In genomic region chr9:128653941-128654340, GRCh38 we compare ENCODE assay signal across 19 cellular contexts. TPM values are rescaled to one million over a fixed set of nuclear protein-coding genes. Genes with fewer than 3 reads are reported as not detected.
DNase-seq lines count a peak whose midpoint lies in the region; ATAC-seq and TF ChIP-seq lines count a peak whose summit lies in the region.
"Had no signal": no experiment of that assay in that cellular context is flagged by ENCODE, and none has a peak within 500 bp of the region (broad histone marks: within the 10 kb centered on the region; RNA-seq: fewer than 3 reads in every experiment).

No MANE protein-coding gene starts in this region.

- H3K4me3 Mint-ChIP-seq in CD4-positive, alpha-beta T cell, result peak overlapping the region; percentile 78
- H3K4me3 Mint-ChIP-seq in IgD-negative memory B cell (peak overlapping the region in 2 of 4 donors; percentile 34 to 98), progenitor cell of endocrine pancreas (ENCODE audit: low read depth) (peak overlapping the region; percentile 60)
- H3K4me3 Mint-ChIP-seq: CD14-positive monocyte had no signal

- ATAC-seq in CD4-positive, alpha-beta T cell (ENCODE audit: poor library complexity), result no peak
- ATAC-seq in foreskin keratinocyte, result no peak
- ATAC-seq: GM12878, HepG2 had no signal

- DNase-seq in CD4-positive, alpha-beta T cell, result no peak
- DNase-seq in amniotic epithelial cell (ENCODE audit: low read depth), result peak; percentile 91
- DNase-seq in progenitor cell of endocrine pancreas (ENCODE audit: low spot score, unreplicated experiment), result no peak
- no peak for DNase-seq in pons (ENCODE audit: low spot score)
- no peak for DNase-seq in foreskin keratinocyte
- no peak for DNase-seq in NK-92 treated with Interleukin-12 subunit alpha and Interleukin-12 subunit beta, amount 100 ng/mL, for 24 hours (lab: John Stamatoyannopoulos, UW)
- DNase-seq: COR-L47, GF-D8, H7, KG1, NCI-H1105 treated with DMSO at 0.1 percent for 48 hours, NCI-H1694, NCI-H510A, NCI-H748 treated with DMSO at 0.1 percent for 48 hours, SHP77 treated with DMSO at 0.1 percent for 48 hours had no signal

- H3K27me3 ChIP-seq in CD4-positive, alpha-beta T cell (ENCODE audit: control insufficient read depth, insufficient read depth, low read length), result no peaks in the 10 kb centered on the region
- H3K27me3 ChIP-seq in foreskin keratinocyte, result no peaks in the 10 kb centered on the region

- no peaks in the 10 kb centered on the region for H3K27me3 Mint-ChIP-seq in CD4-positive, alpha-beta T cell
- H3K27me3 Mint-ChIP-seq in IgD-negative memory B cell, result no peaks in the 10 kb centered on the region
- no peaks in the 10 kb centered on the region for H3K27me3 Mint-ChIP-seq in progenitor cell of endocrine pancreas

- intact Hi-C loops in CD4-positive, alpha-beta T cell (cut with DNase I, micrococcal nuclease), result no loop called here

- no peaks in the 10 kb centered on the region for H3K9me3 ChIP-seq in CD4-positive, alpha-beta T cell (ENCODE audit: control insufficient read depth, low read length)

- CTCF ChIA-PET in CD4-positive, alpha-beta T cell (lab: Charles Lee), result interaction anchor here (1.4 kb wide), 1 partner anchor 48 kb away, joined by 3 read pairs; the partner anchor contains the start of gene PKN3

- H3K9me3 Mint-ChIP-seq in CD4-positive, alpha-beta T cell, result no peaks in the 10 kb centered on the region
- H3K9me3 Mint-ChIP-seq in IgD-negative memory B cell (no peaks in the 10 kb centered on the region), progenitor cell of endocrine pancreas (ENCODE audit: low read depth) (no peaks in the 10 kb centered on the region)
- H3K9me3 Mint-ChIP-seq: CD14-positive monocyte had no signal

- no peak for TF ChIP-seq CTCF in CD4-positive, alpha-beta T cell (IDR thresholded peaks at IDR 0.05)
- TF ChIP-seq CTCF in progenitor cell of endocrine pancreas (IDR thresholded peaks at IDR 0.05; ENCODE audit: unreplicated experiment) (no peak), foreskin keratinocyte (conservative IDR thresholded peaks at IDR 0.05) (no peak)

- POLR2A ChIA-PET in CD4-positive, alpha-beta T cell (lab: Charles Lee), result interaction anchor here (2.6 kb wide), 1 partner anchor 35 kb away, joined by 12 read pairs; the partner anchor contains the start of gene SET

- H3K4me1 Mint-ChIP-seq in CD4-positive, alpha-beta T cell (ENCODE audit: low read depth), result peaks cover 8% of the 10 kb centered on the region
- peaks cover 1 to 13% (median 4%) of the 10 kb centered on the region in 3 donors for H3K4me1 Mint-ChIP-seq in IgD-negative memory B cell
- H3K4me1 Mint-ChIP-seq in progenitor cell of endocrine pancreas (ENCODE audit: low read depth), result peaks cover 2% of the 10 kb centered on the region

- H3K27ac Mint-ChIP-seq in CD4-positive, alpha-beta T cell, result peak overlapping the region; percentile 27
- H3K27ac Mint-ChIP-seq in IgD-negative memory B cell (peak overlapping the region in 2 of 3 donors; percentile 28 to 94), progenitor cell of endocrine pancreas (no peak overlapping the region)

- peaks cover 3% of the 10 kb centered on the region for H3K36me3 Mint-ChIP-seq in CD4-positive, alpha-beta T cell (ENCODE audit: low read depth)
- no peaks in the 10 kb centered on the region for H3K36me3 Mint-ChIP-seq in IgD-negative memory B cell
- no peaks in the 10 kb centered on the region for H3K36me3 Mint-ChIP-seq in progenitor cell of endocrine pancreas (ENCODE audit: insufficient read depth)
- H3K36me3 Mint-ChIP-seq: CD14-positive monocyte had no signal

- no peak overlapping the region for H3K27ac ChIP-seq in CD4-positive, alpha-beta T cell (ENCODE audit: low read depth, low read length)
- H3K27ac ChIP-seq in foreskin keratinocyte, result no peak overlapping the region

- peaks cover 4% of the 10 kb centered on the region for H3K4me1 ChIP-seq in foreskin keratinocyte

RNA-seq across cellular contexts. Expression of gene DYNC2I2, which starts 2.7 kb away (rescaled TPM):
- 1 to 10 TPM; 2.2 to 3.2 TPM for total RNA-seq in CD4-positive, alpha-beta T cell
- polyA plus RNA-seq in IgD-negative memory B cell (57.3 TPM), foreskin keratinocyte (84.8 and 92.9 TPM in 2 replicates)
- total RNA-seq in progenitor cell of endocrine pancreas (83.4 and 85.4 TPM in 2 replicates), foreskin keratinocyte (66.6 and 77.3 TPM in 2 replicates)

RNA-seq across cellular contexts. Expression of gene SET, which starts 35.1 kb away (rescaled TPM):
- 100 to 1,000 TPM; 228 to 241 TPM for total RNA-seq in CD4-positive, alpha-beta T cell
- polyA plus RNA-seq in IgD-negative memory B cell, result 257 TPM
- total RNA-seq in progenitor cell of endocrine pancreas, result 563 and 571 TPM in 2 replicates
- total RNA-seq in foreskin keratinocyte, result 400 and 487 TPM in 2 replicates
- 221 and 296 TPM in 2 replicates for polyA plus RNA-seq in foreskin keratinocyte

RNA-seq across cellular contexts. Expression of gene PKN3, which starts 48.4 kb away (rescaled TPM):
- total RNA-seq in CD4-positive, alpha-beta T cell, result 1 to 10 TPM in 1 of 2 experiments, under 1 TPM in 1; 0.95 to 1.9 TPM
- polyA plus RNA-seq in IgD-negative memory B cell (0.11 TPM), foreskin keratinocyte (7.7 and 8.8 TPM in 2 replicates)
- total RNA-seq in progenitor cell of endocrine pancreas (20.0 and 20.2 TPM in 2 replicates), foreskin keratinocyte (7.1 and 9.3 TPM in 2 replicates)

Comparison
In these comparisons a context has a peak if more than half of its experiments do, and no peak if none do; other contexts are left out.
1. RNA of gene DYNC2I2, which starts 2.7 kb away (total RNA-seq): 83.4 to 85.4 TPM in progenitor cell of endocrine pancreas and 66.6 to 77.3 TPM in foreskin keratinocyte; 2.2 to 3.2 TPM in CD4-positive, alpha-beta T cell; every median in the first group is over 10 times any median in the second.